26 cellular contexts compared by ENCODE assay signal in genomic region chrY:7555001-7555400, GRCh38.
DNase-seq lines count a peak whose midpoint lies in the region; ATAC-seq and TF ChIP-seq lines count a peak whose summit lies in the region.
"Had no signal": no experiment of that assay in that cellular context is flagged by ENCODE, and none has a peak within 500 bp of the region (broad histone marks: within the 10 kb centered on the region; RNA-seq: fewer than 3 reads in every experiment).

No MANE protein-coding gene starts in this region.

- no peaks in the 10 kb centered on the region for H4K20me1 ChIP-seq in DND-41 (ENCODE audit: insufficient read depth, low read length)

- H3K27me3 ChIP-seq in DND-41 (ENCODE audit: insufficient read depth, low read length, poor library complexity): no peaks in the 10 kb centered on the region
- no peaks in the 10 kb centered on the region for H3K27me3 ChIP-seq in breast epithelium
- H3K27me3 ChIP-seq: Peyer's patch had no signal

- no peak overlapping the region for H2AFZ ChIP-seq in DND-41 (ENCODE audit: low read depth, low read length)

- H3K4me3 ChIP-seq in DND-41 (ENCODE audit: low read depth in 1 of 2, low read length in 2 of 2): no peak overlapping the region
- no peak overlapping the region for H3K4me3 ChIP-seq in fibroblast of villous mesenchyme (ENCODE audit: low read depth, low read length)
- no peak overlapping the region for H3K4me3 ChIP-seq in breast epithelium
- H3K4me3 ChIP-seq: Peyer's patch had no signal

- H3K9me3 ChIP-seq in DND-41 (ENCODE audit: insufficient read depth, low read length, severe bottlenecking): no peaks in the 10 kb centered on the region
- no peaks in the 10 kb centered on the region for H3K9me3 ChIP-seq in breast epithelium
- H3K9me3 ChIP-seq: Caco-2, Peyer's patch, SK-N-SH had no signal

- no peak overlapping the region for H3K4me2 ChIP-seq in DND-41 (ENCODE audit: insufficient read depth, low read length)
- H3K4me2 ChIP-seq: SK-N-SH had no signal

- intact Hi-C loops in breast epithelium (cut with DNase I; ENCODE audit: low total_unique reads): no loop called here

- H3K9me3 Mint-ChIP-seq in activated T-cell treated with anti-CD3 and anti-CD28 coated beads, Interleukin-2, amount 50 U/mL, for 4 hours: no peaks in the 10 kb centered on the region
- peaks cover 6% of the 10 kb centered on the region for H3K9me3 Mint-ChIP-seq in activated naive CD4-positive, alpha-beta T cell treated with anti-CD3 and anti-CD28 coated beads, Interleukin-2, amount 10 ng/mL, durations not matched to agents 7 days and 5 days
- H3K9me3 Mint-ChIP-seq: CD8-positive, alpha-beta T cell had no signal

- H3K9ac ChIP-seq in DND-41 (ENCODE audit: low read depth, low read length): no peak overlapping the region
- H3K9ac ChIP-seq: SK-N-SH had no signal

- no peak overlapping the region for H3K27ac Mint-ChIP-seq in activated naive CD4-positive, alpha-beta T cell treated with anti-CD3 and anti-CD28 coated beads, Interleukin-2, amount 10 ng/mL, durations not matched to agents 7 days and 5 days
- H3K27ac Mint-ChIP-seq: B cell; CD8-positive, alpha-beta T cell had no signal

- no peaks in the 10 kb centered on the region for H3K36me3 Mint-ChIP-seq in activated T-cell treated with anti-CD3 and anti-CD28 coated beads, Interleukin-2, amount 50 U/mL, for 4 hours (ENCODE audit: insufficient read depth)
- H3K36me3 Mint-ChIP-seq in activated naive CD4-positive, alpha-beta T cell treated with anti-CD3 and anti-CD28 coated beads, Interleukin-2, amount 10 ng/mL, durations not matched to agents 7 days and 5 days: no peaks in the 10 kb centered on the region
- H3K36me3 Mint-ChIP-seq: CD8-positive, alpha-beta T cell had no signal

- no peak for TF ChIP-seq POLR2A in breast epithelium (IDR thresholded peaks at IDR 0.05)

- peaks cover 13% of the 10 kb centered on the region for H3K4me1 ChIP-seq in DND-41 (ENCODE audit: insufficient read depth, low read length)
- H3K4me1 ChIP-seq in breast epithelium: no peaks in the 10 kb centered on the region
- H3K4me1 ChIP-seq: Caco-2, Peyer's patch had no signal

- H3K36me3 ChIP-seq in DND-41 (ENCODE audit: insufficient read depth, low read length) (no peaks in the 10 kb centered on the region), breast epithelium (no peaks in the 10 kb centered on the region)
- H3K36me3 ChIP-seq: Peyer's patch had no signal

- no peaks in the 10 kb centered on the region for H3K27me3 Mint-ChIP-seq in activated T-cell treated with anti-CD3 and anti-CD28 coated beads, Interleukin-2, amount 50 U/mL, for 4 hours (ENCODE audit: low read depth)
- no peaks in the 10 kb centered on the region for H3K27me3 Mint-ChIP-seq in activated naive CD4-positive, alpha-beta T cell treated with anti-CD3 and anti-CD28 coated beads, Interleukin-2, amount 10 ng/mL, durations not matched to agents 7 days and 5 days
- H3K27me3 Mint-ChIP-seq: B cell had no signal

- TF ChIP-seq CTCF in DND-41 (IDR thresholded peaks at IDR 0.05; ENCODE audit: borderline replicate concordance, extremely low read depth, low read length, poor library complexity, severe bottlenecking) (no peak), fibroblast of villous mesenchyme (IDR thresholded peaks at IDR 0.05; ENCODE audit: insufficient read depth, low read depth, low read length) (no peak), breast epithelium (IDR thresholded peaks at IDR 0.05) (no peak)

- DNase-seq in DND-41 (no peak), NCI-H69 (lab: John Stamatoyannopoulos, UW) (peak; percentile 65), fibroblast of villous mesenchyme (ENCODE audit: low read depth) (peak; percentile 26), myocyte (ENCODE audit: low read depth) (peak; percentile 67), breast epithelium (ENCODE audit: low spot score in 2 of 2) (no peak)
- DNase-seq in activated T-cell treated with anti-CD3 and anti-CD28 coated beads, Interleukin-2, amount 50 U/mL, for 4 hours: no peak
- no peak for DNase-seq in activated CD4-positive, alpha-beta T cell treated with anti-CD3 and anti-CD28 coated beads for 1 hour
- no peak for DNase-seq in activated naive CD4-positive, alpha-beta T cell treated with anti-CD3 and anti-CD28 coated beads, Interleukin-2, amount 10 ng/mL, durations not matched to agents 7 days and 5 days
- DNase-seq: Caco-2; CD8-positive, alpha-beta T cell; EL; GDM1; Karpas-422; MV-4-11; NCI-H1105; NCI-H1436 treated with DMSO at 0.1 percent for 48 hours; NCI-H1930; NCI-H2107; NCI-H526 treated with DMSO at 0.1 percent for 48 hours; Peyer's patch; SIG-M5; SK-N-SH had no signal

- no peak overlapping the region for H3K4me3 Mint-ChIP-seq in activated T-cell treated with anti-CD3 and anti-CD28 coated beads, Interleukin-2, amount 50 U/mL, for 4 hours
- H3K4me3 Mint-ChIP-seq in activated naive CD4-positive, alpha-beta T cell treated with anti-CD3 and anti-CD28 coated beads, Interleukin-2, amount 10 ng/mL, durations not matched to agents 7 days and 5 days: no peak overlapping the region
- H3K4me3 Mint-ChIP-seq: B cell; CD8-positive, alpha-beta T cell had no signal

- ATAC-seq in DND-41 (ENCODE audit: insufficient read depth, low read depth): no peak
- no peak for ATAC-seq in activated T-cell treated with anti-CD3 and anti-CD28 coated beads, Interleukin-2, amount 50 U/mL, for 4 hours
- ATAC-seq: CD8-positive, alpha-beta T cell had no signal

- no peaks in the 10 kb centered on the region for H3K4me1 Mint-ChIP-seq in activated T-cell treated with anti-CD3 and anti-CD28 coated beads, Interleukin-2, amount 50 U/mL, for 4 hours (ENCODE audit: low read depth)
- no peaks in the 10 kb centered on the region for H3K4me1 Mint-ChIP-seq in activated naive CD4-positive, alpha-beta T cell treated with anti-CD3 and anti-CD28 coated beads, Interleukin-2, amount 10 ng/mL, durations not matched to agents 7 days and 5 days
- H3K4me1 Mint-ChIP-seq: B cell had no signal

- CTCF ChIA-PET in activated naive CD4-positive, alpha-beta T cell treated with anti-CD3 and anti-CD28 coated beads, Interleukin-2, amount 10 ng/mL, durations not matched to agents 7 days and 5 days (lab: Charles Lee): no interaction called here

- no peaks in the 10 kb centered on the region for H3K79me2 ChIP-seq in DND-41 (ENCODE audit: insufficient read depth, low read length)

- H3K27ac ChIP-seq in DND-41 (ENCODE audit: low read length): peak overlapping the region; percentile 59
- no peak overlapping the region for H3K27ac ChIP-seq in breast epithelium
- H3K27ac ChIP-seq: 22Rv1, C4-2B, HL-60, Peyer's patch had no signal

Comparison
In these comparisons a context has a peak if more than half of its experiments do, and no peak if none do; other contexts are left out.
1. DNase-seq: peak in NCI-H69 (single experiment), fibroblast of villous mesenchyme (single experiment) and myocyte (single experiment); none in DND-41 (single experiment), activated T-cell treated with anti-CD3 and anti-CD28 coated beads, Interleukin-2, amount 50 U/mL, for 4 hours (single experiment), activated CD4-positive, alpha-beta T cell treated with anti-CD3 and anti-CD28 coated beads for 1 hour (single experiment), activated naive CD4-positive, alpha-beta T cell treated with anti-CD3 and anti-CD28 coated beads, Interleukin-2, amount 10 ng/mL, durations not matched to agents 7 days and 5 days (single experiment) and breast epithelium (0 of 2).